Comparison of ENCODE assay signal across 1 cellular context in genomic region chr3:119015942-119016341, GRCh38.
TF ChIP-seq lines count a peak whose summit lies in the region.

No MANE protein-coding gene starts in this region.

TF ChIP-seq in GM23338, 12 proteins besides CTCF, POLR2A, EP300 and RAD21 (continued from another document):
- TF ChIP-seq REST (IDR thresholded peaks at IDR 0.05; ENCODE audit: unreplicated experiment) (no peak), EZH2 (IDR thresholded peaks at IDR 0.05; ENCODE audit: low read depth, unreplicated experiment) (no peak), JUNB (IDR thresholded peaks at IDR 0.05; ENCODE audit: unreplicated experiment) (no peak), NANOG (IDR thresholded peaks at IDR 0.05; ENCODE audit: borderline replicate concordance) (no peak), CREB1 (CRISPR knock-in tag; IDR thresholded peaks at IDR 0.05; ENCODE audit: low read depth) (no peak), ETS1 (IDR thresholded peaks at IDR 0.05) (no peak), EZH2phosphoT487 (IDR thresholded peaks at IDR 0.05; ENCODE audit: unreplicated experiment) (no peak), ZNF114 (CRISPR knock-in tag; IDR thresholded peaks at IDR 0.05) (no peak), ZNF331 (CRISPR knock-in tag; IDR thresholded peaks at IDR 0.05; ENCODE audit: low read depth) (no peak), STAT1 (IDR thresholded peaks at IDR 0.05; ENCODE audit: unreplicated experiment) (no peak), POLR2AphosphoS5 (IDR thresholded peaks at IDR 0.05; ENCODE audit: low read depth) (no peak)
